27 cellular contexts compared by ENCODE assay signal in genomic region chr6:834190-834589, GRCh38.
DNase-seq lines count a peak whose midpoint lies in the region; ATAC-seq, FAIRE-seq and TF ChIP-seq lines count a peak whose summit lies in the region.
"Had no signal": no experiment of that assay in that cellular context is flagged by ENCODE, and none has a peak within 500 bp of the region (broad histone marks: within the 10 kb centered on the region; RNA-seq: fewer than 3 reads in every experiment).

No MANE protein-coding gene starts in this region.

- peaks cover 0 to 5% (median 3%) of the 10 kb centered on the region in 3 donors for H3K36me3 Mint-ChIP-seq in naive thymus-derived CD8-positive, alpha-beta T cell

- H4K20me1 ChIP-seq in BLaER1 treated with 17β-estradiol and CSF1 and Interleukin-3, amounts not matched to agents 10 nM and 100 nM = no peaks in the 10 kb centered on the region
- no peaks in the 10 kb centered on the region for H4K20me1 ChIP-seq in H1 (replicated peaks in 1 of 2; ENCODE audit: control insufficient read depth in 1 of 2, insufficient read depth in 2 of 2, low read length in 2 of 2)

- peak overlapping the region in 7 of 11 experiments; percentile 25 to 77 (median 51); a peak in 9 of 22 replicates for H3K4me2 ChIP-seq in BLaER1 treated with 17β-estradiol and CSF1 and Interleukin-3, amounts not matched to agents 10 nM and 100 nM
- no peak overlapping the region for H3K4me2 ChIP-seq in H1 (ENCODE audit: insufficient read depth in 1 of 2, low read depth in 2 of 2, low read length in 2 of 2)

- H3K4me1 ChIP-seq in BLaER1 treated with 17β-estradiol and CSF1 and Interleukin-3, amounts not matched to agents 10 nM and 100 nM = peaks cover 17 to 34% (median 25%) of the 10 kb centered on the region in 10 experiments; a peak in 19 of 20 replicates
- H3K4me1 ChIP-seq in H1 (replicated peaks in 1 of 4; ENCODE audit: control insufficient read depth in 3 of 4, insufficient read depth in 4 of 4, low read length in 3 of 4) (peaks cover 0 to 9% (median 7%) of the 10 kb centered on the region in 4 experiments; a peak in 4 of 7 replicates), left ventricle myocardium inferior (peaks cover 25% of the 10 kb centered on the region)
- H3K4me1 ChIP-seq: SJCRH30 had no signal

- peak overlapping the region; percentile 45; the same call in 1 of the 2 replicates for H2AK5ac ChIP-seq in H1 (ENCODE audit: low read depth, low read length)

- no peak for TF ChIP-seq CTCF in H1 (IDR thresholded peaks at IDR 0.05; ENCODE audit: control extremely low read depth in 1 of 3, insufficient read depth in 1 of 3, low read depth in 1 of 3, low read length in 3 of 3)
- TF ChIP-seq CTCF in left ventricle myocardium inferior (IDR thresholded peaks at IDR 0.05; ENCODE audit: borderline replicate concordance) = no peak
- no peak for TF ChIP-seq CTCF in WERI-Rb-1 (IDR thresholded peaks at IDR 0.05; ENCODE audit: low read depth, low read length)

- DNase-seq in H54 (ENCODE audit: insufficient read length, low spot score) (no peak), H1 (ENCODE audit: low read depth in 1 of 2, low spot score in 2 of 2) (no peak), G401 (ENCODE audit: low spot score) (no peak), EL (no peak), left ventricle myocardium inferior (no peak), WERI-Rb-1 (no peak)
- DNase-seq in naive thymus-derived CD8-positive, alpha-beta T cell = no peak
- DNase-seq: ACHN; activated CD4-positive, alpha-beta T cell treated with anti-CD3 and anti-CD28 coated beads, Interleukin-2, amount 50 U/mL, for 48 hours; activated naive CD4-positive, alpha-beta T cell treated with anti-CD3 and anti-CD28 coated beads, Interleukin-2, amount 50 U/mL, for 16 hours; anterior cingulate cortex; cortex of kidney; endodermal cell; foreskin melanocyte; HCEC 1CT; left colon; mesendoderm; NCI-H1417 treated with DMSO at 0.1 percent for 48 hours; NCI-H345; NCI-H748 treated with DMSO at 0.1 percent for 48 hours; SJCRH30; stimulated activated CD4-positive, alpha-beta T cell treated with anti-CD3 and anti-CD28 coated beads, Interleukin-2, amount 100 ng/mL, for 24 hours; upper lobe of left lung had no signal

- FAIRE-seq in H54 (lab: Jason Lieb, UNC) (peak; percentile 89), H1 (lab: Jason Lieb, UNC) (peak; percentile 91)
- FAIRE-seq: D721Med, GM19239 had no signal

- H3K4ac ChIP-seq in H1 (replicated peaks; ENCODE audit: insufficient read length, low read depth, low read length) = no peak overlapping the region

- H3K4me3 ChIP-seq in BLaER1 treated with 17β-estradiol and CSF1 and Interleukin-3, amounts not matched to agents 10 nM and 100 nM = no peak overlapping the region
- no peak overlapping the region for H3K4me3 ChIP-seq in H1 (ENCODE audit: extremely low read depth in 1 of 4, insufficient read depth in 2 of 4, low read depth in 3 of 4, low read length in 4 of 4)
- H3K4me3 ChIP-seq in left ventricle myocardium inferior = no peak overlapping the region
- no peak overlapping the region for H3K4me3 ChIP-seq in WERI-Rb-1 (ENCODE audit: low read depth, low read length)
- H3K4me3 ChIP-seq: esophagus muscularis mucosa, SJCRH30, upper lobe of left lung had no signal

- no peak overlapping the region for H3K14ac ChIP-seq in H1 (ENCODE audit: insufficient read length)

- H2BK12ac ChIP-seq in H1 (ENCODE audit: low read depth, low read length) = no peak overlapping the region

- TF ChIP-seq POLR2A in H54 (IDR thresholded peaks at IDR 0.05; ENCODE audit: low read depth, low read length) = no peak
- TF ChIP-seq POLR2A in H1 (IDR thresholded peaks at IDR 0.05; ENCODE audit: control extremely low read depth in 1 of 2, low read depth in 2 of 2, low read length in 2 of 2) = no peak

- no peak overlapping the region for H4K8ac ChIP-seq in H1 (ENCODE audit: extremely low read depth, insufficient read depth, low read length)

- in situ Hi-C loops in G401 (cut with HindIII; ENCODE audit: low sequenced_read_pairs) = no loop called here

- 94% methylated on average over 2 of the region's 2 CpGs; no CpG with 5 or more reads in 1 of the 2 experiments for WGBS in H1 (ENCODE audit: extremely low coverage in 1 of 2, insufficient coverage in 1 of 2, insufficient read length in 1 of 2, insufficient replicate concordance in 2 of 2, low coverage in 1 of 2, low lambda C conversion rate in 2 of 2, missing lambda C conversion rate in 1 of 2), 2 experiments

- intact Hi-C loops in left ventricle myocardium inferior (cut with micrococcal nuclease) = no loop called here

- peaks cover 3% of the 10 kb centered on the region; the same call in 1 of the 2 replicates for H3K23me2 ChIP-seq in H1 (ENCODE audit: low read depth, low read length)

- POLR2A ChIA-PET in H1 (lab: Charles Lee; ENCODE audit: partially characterized antibody) = no interaction called here
- POLR2A ChIA-PET in naive thymus-derived CD8-positive, alpha-beta T cell (lab: Charles Lee) = no interaction called here

- H3K9ac ChIP-seq in BLaER1 treated with 17β-estradiol and CSF1 and Interleukin-3, amounts not matched to agents 10 nM and 100 nM = no peak overlapping the region
- H3K9ac ChIP-seq in H1 (replicated peaks in 1 of 4; ENCODE audit: extremely low read depth in 1 of 4, low read depth in 3 of 4, low read length in 3 of 4) = no peak overlapping the region

- H3K23ac ChIP-seq in H1 (ENCODE audit: insufficient read length) = no peak overlapping the region

- peak overlapping the region in 7 of 10 donors; percentile 26 to 92 (median 40) for H3K27ac Mint-ChIP-seq in naive thymus-derived CD8-positive, alpha-beta T cell
- H3K27ac Mint-ChIP-seq: endodermal cell had no signal

- no peak overlapping the region for H3K18ac ChIP-seq in H1 (ENCODE audit: extremely low read depth, low read length)

- H3K27me3 Mint-ChIP-seq in naive thymus-derived CD8-positive, alpha-beta T cell = peaks cover 0 to 8% (median 5%) of the 10 kb centered on the region in 5 donors

- no peak overlapping the region for H2BK120ac ChIP-seq in H1 (replicated peaks; ENCODE audit: low read depth, low read length)

- H3K79me1 ChIP-seq in H1 (ENCODE audit: low read depth, low read length) = no peaks in the 10 kb centered on the region

- CTCF ChIA-PET in H1 (lab: Charles Lee; ENCODE audit: partially characterized antibody) = no interaction called here

- peaks cover 0 to 26% (median 6%) of the 10 kb centered on the region in 9 donors for H3K9me3 Mint-ChIP-seq in naive thymus-derived CD8-positive, alpha-beta T cell

- H3K4me3 Mint-ChIP-seq in naive thymus-derived CD8-positive, alpha-beta T cell = no peak overlapping the region
- H3K4me3 Mint-ChIP-seq: endodermal cell had no signal

- H2BK15ac ChIP-seq in H1 (ENCODE audit: low read length) = no peak overlapping the region

- H3K4me1 Mint-ChIP-seq in naive thymus-derived CD8-positive, alpha-beta T cell = peaks cover 0 to 7% (median under 1%) of the 10 kb centered on the region in 4 donors

- no peak overlapping the region for H3K56ac ChIP-seq in H1 (replicated peaks; ENCODE audit: insufficient read length, low read depth, low read length)

- no peaks in the 10 kb centered on the region for H3K79me2 ChIP-seq in H1 (ENCODE audit: control insufficient read depth in 1 of 2, insufficient read depth in 2 of 2, low read length in 2 of 2)

- H3K9me3 ChIP-seq in BLaER1 treated with 17β-estradiol and CSF1 and Interleukin-3, amounts not matched to agents 10 nM and 100 nM (replicated peaks in 1 of 11) = peaks cover 32 to 48% (median 41%) of the 10 kb centered on the region in 11 experiments
- peaks cover 4% of the 10 kb centered on the region in 2 experiments; a peak in 2 of 4 replicates for H3K9me3 ChIP-seq in H1 (ENCODE audit: insufficient read depth in 2 of 2, low read depth in 1 of 2, low read length in 1 of 2)
- peaks cover 23% of the 10 kb centered on the region for H3K9me3 ChIP-seq in left ventricle myocardium inferior (replicated peaks)
- peaks cover 8% of the 10 kb centered on the region for H3K9me3 ChIP-seq in WERI-Rb-1 (ENCODE audit: severe bottlenecking)
- H3K9me3 ChIP-seq: esophagus muscularis mucosa, SJCRH30 had no signal

- H3K27ac ChIP-seq in BLaER1 treated with 17β-estradiol and CSF1 and Interleukin-3, amounts not matched to agents 10 nM and 100 nM = peak overlapping the region in 5 of 11 experiments; percentile 1 to 66 (median 19); a peak in 7 of 22 replicates
- H3K27ac ChIP-seq in H1 (ENCODE audit: low read depth, low read length) (no peak overlapping the region), left ventricle myocardium inferior (replicated peaks) (no peak overlapping the region), WERI-Rb-1 (no peak overlapping the region)
- H3K27ac ChIP-seq: SJCRH30 had no signal

- no peaks in the 10 kb centered on the region for H3K36me3 ChIP-seq in BLaER1 treated with 17β-estradiol and CSF1 and Interleukin-3, amounts not matched to agents 10 nM and 100 nM
- H3K36me3 ChIP-seq in H1 (ENCODE audit: control insufficient read depth in 2 of 4, insufficient read depth in 4 of 4, low read length in 3 of 4) (no peaks in the 10 kb centered on the region), left ventricle myocardium inferior (no peaks in the 10 kb centered on the region), WERI-Rb-1 (no peaks in the 10 kb centered on the region)
- H3K36me3 ChIP-seq: esophagus muscularis mucosa, SJCRH30, upper lobe of left lung had no signal

- H2AFZ ChIP-seq in H1 (ENCODE audit: low read length) = no peak overlapping the region

- no peak overlapping the region for H2BK20ac ChIP-seq in H1 (ENCODE audit: low read length)

- H2BK5ac ChIP-seq in H1 (ENCODE audit: low read depth, low read length) = no peak overlapping the region

- no peaks in the 10 kb centered on the region for H3K27me3 ChIP-seq in BLaER1 treated with 17β-estradiol and CSF1 and Interleukin-3, amounts not matched to agents 10 nM and 100 nM
- H3K27me3 ChIP-seq in H1 (replicated peaks in 1 of 4; ENCODE audit: control insufficient read depth in 3 of 4, extremely low read depth in 1 of 4, insufficient read depth in 3 of 4, low read length in 3 of 4) (no peaks in the 10 kb centered on the region; a peak in 1 of 7 replicates), left ventricle myocardium inferior (ENCODE audit: low read depth) (no peaks in the 10 kb centered on the region), WERI-Rb-1 (ENCODE audit: insufficient read depth, low read depth, severe bottlenecking) (no peaks in the 10 kb centered on the region)
- H3K27me3 ChIP-seq: esophagus muscularis mucosa, SJCRH30, upper lobe of left lung had no signal

- no peak for TF ChIP-seq RAD21 in H1 (IDR thresholded peaks at IDR 0.05 in 1 of 2, conservative IDR thresholded peaks at IDR 0.05 in 1 of 2; ENCODE audit: low read depth in 2 of 2, low read length in 2 of 2)

- no peak for ATAC-seq in naive thymus-derived CD8-positive, alpha-beta T cell
- ATAC-seq: left colon had no signal

- no peak overlapping the region for H4K5ac ChIP-seq in H1 (ENCODE audit: insufficient read length, low read depth, low read length)

- no peak overlapping the region for H4K91ac ChIP-seq in H1 (replicated peaks; ENCODE audit: insufficient read length, low read length)

- no peak for TF ChIP-seq EP300 in H1 (IDR thresholded peaks at IDR 0.05; ENCODE audit: borderline replicate concordance in 1 of 2, low read depth in 2 of 2, low read length in 2 of 2)

TF ChIP-seq in H1, 55 proteins besides CTCF, POLR2A, EP300 and RAD21 (continues in another document):
- TF ChIP-seq KDM4A (IDR thresholded peaks at IDR 0.05; ENCODE audit: low read depth, low read length, severe bottlenecking) (no peak), BRCA1 (IDR thresholded peaks at IDR 0.05; ENCODE audit: low read depth, low read length) (no peak), YY1 (IDR thresholded peaks at IDR 0.05; ENCODE audit: low read depth, low read length) (no peak)

Comparison
In these comparisons a context has a peak if more than half of its experiments do, and no peak if none do; other contexts are left out.
1. H3K4me2 ChIP-seq: peak in BLaER1 treated with 17β-estradiol and CSF1 and Interleukin-3, amounts not matched to agents 10 nM and 100 nM (7 of 11); none in H1 (0 of 2).